In genomic region chr7:17253885-17254284, GRCh38 we compare ENCODE assay signal across 28 cellular contexts.
"Had no signal": no experiment of that assay in that cellular context is flagged by ENCODE, and none has a peak within 500 bp of the region (broad histone marks: within the 10 kb centered on the region; RNA-seq: fewer than 3 reads in every experiment).

No MANE protein-coding gene starts in this region.

- ATAC-seq: natural killer cell; psoas muscle; right cardiac atrium; sciatic nerve; stimulated activated memory B cell treated with anti-CD40 and anti-IgM and Interleukin-4, amounts not matched to agents 10 μg/mL and 1 μg/mL and 100 μg/mL, for 72 hours; stimulated activated naive CD8-positive, alpha-beta T cell treated with anti-CD3 and anti-CD28 coated beads, Interleukin-15, amount 100 ng/mL, for 72 hours; stimulated activated naive CD8-positive, alpha-beta T cell treated with anti-CD3 and anti-CD28 coated beads, Interleukin-15, Interleukin-2, amounts not matched to agents 100 U/mL and 50 U/mL, for 24 hours; upper lobe of right lung had no signal

- H3K4me2 ChIP-seq: neural progenitor cell, smooth muscle cell had no signal

- H3K9ac ChIP-seq: neural progenitor cell, parathyroid adenoma had no signal

- H3K79me2 ChIP-seq: parathyroid adenoma had no signal

- H3K9me3 ChIP-seq: ovary, psoas muscle, suprapubic skin, testis, tibial artery, transverse colon, upper lobe of right lung, uterus had no signal

- H2AFZ ChIP-seq: neural progenitor cell, parathyroid adenoma had no signal

- H3K27me3 ChIP-seq: neural progenitor cell, ovary, spleen, suprapubic skin, testis, tibial artery, transverse colon, upper lobe of right lung, uterus had no signal

- DNase-seq: natural killer cell; occipital lobe; ovary; posterior cingulate gyrus; psoas muscle; right cardiac atrium; spleen; stimulated activated CD4-positive, alpha-beta T cell treated with anti-CD3 and anti-CD28 coated beads, Interleukin-12 subunit alpha, Interleukin-12 subunit beta, amount 100 ng/mL, for 4 hours; stimulated activated CD4-positive, alpha-beta T cell treated with anti-CD3 and anti-CD28 coated beads, Interleukin-1b, Interleukin-23, amount 100 ng/mL, for 48 hours; stimulated activated CD4-positive, alpha-beta T cell treated with anti-CD3 and anti-CD28 coated beads, Interleukin-4, amount 100 ng/mL, for 1 hour; stimulated activated CD4-positive, alpha-beta T cell treated with anti-CD3 and anti-CD28 coated beads, Interleukin-4, amount 100 ng/mL, for 4 hours; stimulated activated CD8-positive, alpha-beta memory T cell treated with anti-CD3 and anti-CD28 coated beads, Interleukin-4, amount 100 ng/mL, for 48 hours; stimulated activated naive CD4-positive, alpha-beta T cell; stimulated activated naive CD8-positive, alpha-beta T cell treated with anti-CD3 and anti-CD28 coated beads, Interleukin-15, amount 100 ng/mL, for 72 hours; stimulated activated naive CD8-positive, alpha-beta T cell treated with anti-CD3 and anti-CD28 coated beads, Interleukin-15, Interleukin-2, amounts not matched to agents 100 U/mL and 50 U/mL, for 24 hours; substantia nigra; testis; tibial artery; transverse colon; upper lobe of right lung; uterus had no signal

- H3K36me3 ChIP-seq: neural progenitor cell, ovary, spleen, suprapubic skin, tibial artery, transverse colon, upper lobe of right lung, uterus had no signal

- H3K4me3 ChIP-seq: neural progenitor cell, ovary, psoas muscle, skin epidermis, smooth muscle cell, spleen, suprapubic skin, testis, tibial artery, transverse colon, upper lobe of right lung, uterus had no signal

- H3K27ac ChIP-seq: neural progenitor cell, ovary, parathyroid adenoma, psoas muscle, skin epidermis, spleen, suprapubic skin, testis, tibial artery, transverse colon, upper lobe of right lung, uterus had no signal

- H3K4me1 ChIP-seq: neural progenitor cell, parathyroid adenoma, psoas muscle, spleen, suprapubic skin, testis, tibial artery, transverse colon, upper lobe of right lung, uterus had no signal
